In the genomic region with DNA sequence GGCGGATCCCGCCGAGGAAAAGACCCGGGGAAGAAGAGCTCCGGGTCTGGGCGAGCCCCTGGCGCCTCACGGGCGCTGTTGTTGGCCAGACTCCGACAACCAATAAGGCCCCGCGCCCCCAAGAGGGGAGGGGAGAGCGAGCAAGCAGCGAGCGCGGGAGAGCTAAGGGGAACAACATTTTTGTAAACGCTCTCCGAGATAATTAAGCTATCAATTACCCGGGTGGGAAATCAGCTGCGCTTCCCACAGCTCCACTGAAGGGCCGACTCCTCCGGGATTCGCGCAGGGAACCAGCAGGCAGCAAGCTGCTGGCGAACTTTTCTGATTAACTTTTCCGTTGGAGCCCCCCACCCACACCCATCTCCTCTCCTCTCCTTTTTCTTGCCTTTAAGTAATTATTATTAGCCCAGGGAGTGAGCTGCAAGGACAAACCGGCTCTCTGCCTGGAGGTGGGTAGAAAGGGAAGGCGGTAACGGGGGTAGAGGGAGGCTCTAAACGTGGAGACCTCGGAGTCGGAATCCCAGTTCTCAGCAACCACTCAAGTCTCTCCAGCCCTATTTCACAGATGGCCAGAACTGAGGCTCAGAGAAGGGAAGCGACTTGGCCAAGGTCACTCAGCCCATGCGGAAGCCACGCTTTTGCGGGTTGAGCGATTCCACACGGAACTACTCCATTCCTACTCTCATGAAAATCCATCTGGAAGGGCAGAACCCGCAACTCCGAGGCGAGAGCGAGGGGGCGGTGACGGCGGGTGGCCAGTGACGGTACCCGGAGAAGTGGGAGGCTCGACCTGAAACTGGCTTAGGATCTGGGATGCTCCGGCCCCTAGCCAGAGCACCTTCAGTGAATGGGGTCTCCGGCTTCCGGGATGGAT, we compare ENCODE assay signal across 9 cellular contexts. TPM values are rescaled to one million over a fixed set of nuclear protein-coding genes. Genes with fewer than 3 reads are reported as not detected.
DNase-seq lines count a peak whose midpoint lies in the region; ATAC-seq and TF ChIP-seq lines count a peak whose summit lies in the region.
"Had no signal": no experiment of that assay in that cellular context is flagged by ENCODE, and none has a peak within 500 bp of the region (broad histone marks: within the 10 kb centered on the region; RNA-seq: fewer than 3 reads in every experiment).

No MANE protein-coding gene starts in this region.

- H3K4me3 ChIP-seq in iPS DF 6.9 (ENCODE audit: low read length) (peak overlapping the region; percentile 52), smooth muscle cell (peak overlapping the region; percentile 54)

- H3K9me3 ChIP-seq in iPS DF 6.9 (ENCODE audit: control insufficient read depth, insufficient read depth, low read length) (no peaks in the 10 kb centered on the region), smooth muscle cell (replicated peaks; ENCODE audit: low read depth) (no peaks in the 10 kb centered on the region)

- H3K27ac ChIP-seq in iPS DF 6.9 (ENCODE audit: low read length) = no peak overlapping the region
- no peak overlapping the region for H3K27ac ChIP-seq in smooth muscle cell (ENCODE audit: low read depth)
- H3K27ac ChIP-seq: epithelial cell of prostate had no signal

- H3K4me2 ChIP-seq in smooth muscle cell = peak overlapping the region; percentile 93

- H4K20me1 ChIP-seq in smooth muscle cell (ENCODE audit: low read depth) = no peaks in the 10 kb centered on the region

- H3K4me1 ChIP-seq in iPS DF 6.9 (ENCODE audit: control insufficient read depth, insufficient read depth, low read length) (peaks cover 3% of the 10 kb centered on the region; the same call in 1 of the 2 replicates), smooth muscle cell (ENCODE audit: low read depth) (peaks cover 21% of the 10 kb centered on the region)

- H3K36me3 ChIP-seq in iPS DF 6.9 (ENCODE audit: control insufficient read depth, insufficient read depth, low read length) = no peaks in the 10 kb centered on the region
- no peaks in the 10 kb centered on the region for H3K36me3 ChIP-seq in smooth muscle cell (ENCODE audit: low read depth)

- no peak for TF ChIP-seq CTCF in GM13977 (IDR thresholded peaks at IDR 0.05; ENCODE audit: extremely low read depth, insufficient read depth, missing control alignments)
- no peak for TF ChIP-seq CTCF in smooth muscle cell (IDR thresholded peaks at IDR 0.05; ENCODE audit: borderline replicate concordance, insufficient read depth, poor library complexity, severe bottlenecking)

- no peak overlapping the region for H2AFZ ChIP-seq in smooth muscle cell (ENCODE audit: low read depth)

- ATAC-seq in GM18907 (IDR thresholded peaks at IDR 0.05; ENCODE audit: unreplicated experiment) = no peak
- no peak for ATAC-seq in GM21528 (IDR thresholded peaks at IDR 0.05; ENCODE audit: low FRiP score, unreplicated experiment)

- DNase-seq in GM13977 (ENCODE audit: low spot score) (peak; percentile 28), NCI-H69 (lab: John Stamatoyannopoulos, UW) (peak; percentile 93), iPS DF 6.9 (ENCODE audit: low read depth, low spot score) (no peak), smooth muscle cell (lab: John Stamatoyannopoulos, UW; ENCODE audit: unreplicated experiment) (no peak), AML-193 (lab: John Stamatoyannopoulos, UW) (no peak), GOT3 (lab: John Stamatoyannopoulos, UW) (no peak)

- H3K27me3 ChIP-seq in iPS DF 6.9 (ENCODE audit: control insufficient read depth, insufficient read depth, low read length) (peaks cover 40% of the 10 kb centered on the region), smooth muscle cell (ENCODE audit: low read depth) (peaks cover 63% of the 10 kb centered on the region)

- no peak overlapping the region for H3K9ac ChIP-seq in smooth muscle cell (ENCODE audit: low read depth)

- in situ Hi-C loops in GM13977 (cut with MboI; ENCODE audit: low pct_unique_long_range_greater_than_20kb, low sequenced_read_pairs, unreplicated experiment) = no loop called here

- peaks cover 5% of the 10 kb centered on the region for H3F3A ChIP-seq in smooth muscle cell (ENCODE audit: low read depth)

- H3K79me2 ChIP-seq in smooth muscle cell (ENCODE audit: low read depth) = no peaks in the 10 kb centered on the region

- WGBS in iPS DF 6.9 (ENCODE audit: insufficient coverage, insufficient read length) = no CpG with 5 or more reads among the region's 51 CpGs
- WGBS in smooth muscle cell (ENCODE audit: low lambda C conversion rate) = 3% methylated on average over 51 of the region's 51 CpGs

RNA-seq across cellular contexts. Expression of a gene that starts 1.3 kb away (rescaled TPM):
- 6.7 and 7.0 TPM in 2 replicates for total RNA-seq in smooth muscle cell
- 6.5 and 9.3 TPM in 2 replicates for polyA plus RNA-seq in smooth muscle cell

Comparison
In these comparisons a context has a peak if more than half of its experiments do, and no peak if none do; other contexts are left out.
1. DNase-seq: peak in GM13977 (single experiment) and NCI-H69 (single experiment); none in iPS DF 6.9 (single experiment), smooth muscle cell (single experiment), AML-193 (0 of 2) and GOT3 (single experiment).